ENCODE assay signal across 8 cellular contexts in the genomic region with DNA sequence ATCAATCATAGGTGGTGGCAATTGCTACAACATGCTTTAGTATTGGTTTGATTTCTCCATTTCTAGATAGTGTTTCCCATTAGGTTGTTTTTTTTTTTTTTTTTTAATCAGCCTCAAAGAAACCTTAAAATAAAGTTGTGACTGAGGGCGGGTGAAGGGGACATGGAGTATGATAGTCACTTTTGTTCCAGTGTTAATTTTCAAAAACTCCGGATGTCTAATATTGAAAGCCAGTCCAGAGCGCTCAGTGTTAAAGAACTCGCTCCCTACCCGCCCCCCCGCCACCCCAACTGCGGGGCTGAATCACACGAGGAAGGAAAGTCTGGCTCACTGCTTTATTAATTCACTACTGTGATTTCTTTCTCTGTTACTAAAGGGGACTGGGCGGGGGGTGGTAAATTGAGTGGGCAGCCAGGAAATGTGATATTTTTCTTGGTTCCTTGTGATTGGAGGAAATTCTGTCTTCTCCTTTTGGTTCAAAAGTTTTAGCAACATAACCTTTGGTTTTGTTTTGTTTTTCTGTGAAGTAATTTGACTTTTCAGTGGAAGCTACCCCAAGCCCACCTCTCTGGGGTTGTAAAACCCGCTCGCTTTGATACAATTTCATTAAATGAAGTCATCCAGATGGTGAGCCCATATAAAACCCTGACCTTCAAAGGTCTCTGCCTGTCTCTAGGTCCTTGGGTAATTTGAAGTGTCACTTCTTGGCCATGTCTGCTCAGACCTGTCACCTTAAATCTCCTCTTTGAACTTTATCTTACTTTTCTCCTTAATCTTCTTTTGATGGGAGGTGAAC. TPM values are rescaled to one million over a fixed set of nuclear protein-coding genes. Genes with fewer than 3 reads are reported as not detected.
DNase-seq lines count a peak whose midpoint lies in the region; ATAC-seq and TF ChIP-seq lines count a peak whose summit lies in the region.

No MANE protein-coding gene starts in this region.

- H3K4me3 Mint-ChIP-seq in CD8-positive, alpha-beta memory T cell: peak overlapping the region in 6 of 7 donors; percentile 63 to 85 (median 72)
- H3K4me3 Mint-ChIP-seq in activated naive CD8-positive, alpha-beta T cell treated with anti-CD3 and anti-CD28 coated beads, Interleukin-2, amount 10 ng/mL, durations not matched to agents 7 days and 5 days: peak overlapping the region; percentile 80

- peaks cover 7% of the 10 kb centered on the region for H3K4me1 ChIP-seq in CD8-positive, alpha-beta memory T cell (ENCODE audit: insufficient read depth, low read length)

- no peaks in the 10 kb centered on the region for H3K36me3 ChIP-seq in CD8-positive, alpha-beta memory T cell (ENCODE audit: insufficient read depth, low read length)

- no peak for TF ChIP-seq POLR2A in NB4 (IDR thresholded peaks at IDR 0.05; ENCODE audit: extremely low read depth, insufficient read length)

- H3K9me3 ChIP-seq in CD8-positive, alpha-beta memory T cell (ENCODE audit: low read length): no peaks in the 10 kb centered on the region

- peaks cover 3 to 33% of the 10 kb centered on the region in 2 donors for H3K27me3 Mint-ChIP-seq in CD8-positive, alpha-beta memory T cell
- no peaks in the 10 kb centered on the region for H3K27me3 Mint-ChIP-seq in activated naive CD8-positive, alpha-beta T cell treated with anti-CD3 and anti-CD28 coated beads, Interleukin-2, amount 10 ng/mL, durations not matched to agents 7 days and 5 days

- no peaks in the 10 kb centered on the region for H3K9me3 Mint-ChIP-seq in CD8-positive, alpha-beta memory T cell
- H3K9me3 Mint-ChIP-seq in activated naive CD8-positive, alpha-beta T cell treated with anti-CD3 and anti-CD28 coated beads, Interleukin-2, amount 10 ng/mL, durations not matched to agents 7 days and 5 days: no peaks in the 10 kb centered on the region

- POLR2A ChIA-PET in CD8-positive, alpha-beta memory T cell (lab: Charles Lee): no interaction called here
- POLR2A ChIA-PET in activated naive CD8-positive, alpha-beta T cell treated with anti-CD3 and anti-CD28 coated beads, Interleukin-2, amount 10 ng/mL, durations not matched to agents 7 days and 5 days (lab: Charles Lee): no interaction called here

- no peaks in the 10 kb centered on the region for H3K36me3 Mint-ChIP-seq in CD8-positive, alpha-beta memory T cell
- peaks cover 2% of the 10 kb centered on the region for H3K36me3 Mint-ChIP-seq in activated naive CD8-positive, alpha-beta T cell treated with anti-CD3 and anti-CD28 coated beads, Interleukin-2, amount 10 ng/mL, durations not matched to agents 7 days and 5 days

- H3K27ac ChIP-seq in CD8-positive, alpha-beta memory T cell (ENCODE audit: low read depth, low read length): peak overlapping the region; percentile 44

- no peak overlapping the region for H3K4me3 ChIP-seq in CD8-positive, alpha-beta memory T cell (ENCODE audit: low read length)
- no peak overlapping the region for H3K4me3 ChIP-seq in NB4 (ENCODE audit: low read depth, low read length)

- no peaks in the 10 kb centered on the region for H3K27me3 ChIP-seq in CD8-positive, alpha-beta memory T cell (ENCODE audit: insufficient read depth, low read length, poor library complexity, severe bottlenecking)

- ATAC-seq in GM21717 (IDR thresholded peaks at IDR 0.05; ENCODE audit: unreplicated experiment) (peak; percentile 47), omental fat pad (ENCODE audit: low FRiP score) (no peak)
- ATAC-seq in activated naive CD8-positive, alpha-beta T cell treated with anti-CD3 and anti-CD28 coated beads, Interleukin-2, amount 10 ng/mL, durations not matched to agents 7 days and 5 days (ENCODE audit: low read depth): peak; percentile 67

- peaks cover 19 to 34% (median 28%) of the 10 kb centered on the region in 3 donors for H3K4me1 Mint-ChIP-seq in CD8-positive, alpha-beta memory T cell
- H3K4me1 Mint-ChIP-seq in activated naive CD8-positive, alpha-beta T cell treated with anti-CD3 and anti-CD28 coated beads, Interleukin-2, amount 10 ng/mL, durations not matched to agents 7 days and 5 days: peaks cover 44% of the 10 kb centered on the region

- CTCF ChIA-PET in CD8-positive, alpha-beta memory T cell (lab: Charles Lee): no interaction called here

- H3K27ac Mint-ChIP-seq in CD8-positive, alpha-beta memory T cell: peak overlapping the region in 6 of 8 donors; percentile 2 to 82 (median 62)
- H3K27ac Mint-ChIP-seq in activated naive CD8-positive, alpha-beta T cell treated with anti-CD3 and anti-CD28 coated beads, Interleukin-2, amount 10 ng/mL, durations not matched to agents 7 days and 5 days: peak overlapping the region; percentile 89

- peak in 3 of 5 donors; percentile 11 to 59 (median 31) for DNase-seq in CD8-positive, alpha-beta memory T cell
- peak; percentile 44 for DNase-seq in NB4 (ENCODE audit: low read depth)
- no peak for DNase-seq in activated naive CD8-positive, alpha-beta T cell treated with anti-CD3 and anti-CD28 coated beads, Interleukin-2, amount 10 ng/mL, durations not matched to agents 7 days and 5 days
- peak; percentile 92 for DNase-seq in stimulated activated CD4-positive, alpha-beta T cell treated with anti-CD3 and anti-CD28 coated beads, Interleukin-15, amount 100 ng/mL, for 24 hours
- DNase-seq in NCI-H1436 treated with DMSO at 0.1 percent for 48 hours (lab: John Stamatoyannopoulos, UW): no peak
- DNase-seq in omental fat pad (ENCODE audit: low spot score): no peak
- DNase-seq in SW480 (ENCODE audit: low spot score): no peak

- TF ChIP-seq CTCF in NB4 (IDR thresholded peaks at IDR 0.05; ENCODE audit: low read depth, low read length) (no peak), omental fat pad (IDR thresholded peaks at IDR 0.05) (no peak)

RNA-seq across cellular contexts. Expression of a gene that starts 38.0 kb away (rescaled TPM):
- total RNA-seq in CD8-positive, alpha-beta memory T cell: 100 to 1,000 TPM; 267 to 298 TPM
- polyA plus RNA-seq in CD8-positive, alpha-beta memory T cell: 127 TPM
- total RNA-seq in activated naive CD8-positive, alpha-beta T cell treated with anti-CD3 and anti-CD28 coated beads, Interleukin-2, amount 10 ng/mL, durations not matched to agents 7 days and 5 days: 10 to 100 TPM; 88.6 to 89.5 TPM
- total RNA-seq in omental fat pad: 100 to 1,000 TPM in 1 of 4 donors, 10 to 100 TPM in 3; 24.2 to 250 (median 44.5) TPM

Comparison
In these comparisons a context has a peak if more than half of its experiments do, and no peak if none do; other contexts are left out.
1. DNase-seq: peak in CD8-positive, alpha-beta memory T cell (3 of 5), NB4 (single experiment) and stimulated activated CD4-positive, alpha-beta T cell treated with anti-CD3 and anti-CD28 coated beads, Interleukin-15, amount 100 ng/mL, for 24 hours (single experiment); none in activated naive CD8-positive, alpha-beta T cell treated with anti-CD3 and anti-CD28 coated beads, Interleukin-2, amount 10 ng/mL, durations not matched to agents 7 days and 5 days (single experiment), NCI-H1436 treated with DMSO at 0.1 percent for 48 hours (single experiment), omental fat pad (single experiment) and SW480 (single experiment).